In genomic region chr20:33299111-33299603, GRCh38 we compare ENCODE assay signal across 8 cellular contexts. TPM values are rescaled to one million over a fixed set of nuclear protein-coding genes. Genes with fewer than 3 reads are reported as not detected.
A peak's percentile ranks its signal among the peaks of the same experiment; 100 is the strongest.
DNase-seq lines count a peak whose midpoint lies in the region; ATAC-seq and TF ChIP-seq lines count a peak whose summit lies in the region.

No MANE protein-coding gene starts in this region.

- no peaks in the 10 kb centered on the region for H3K79me2 ChIP-seq in Loucy (ENCODE audit: insufficient read depth, low read length)

- no peaks in the 10 kb centered on the region for H4K20me1 ChIP-seq in Loucy (ENCODE audit: insufficient read depth, low read length, poor library complexity, severe bottlenecking)

- H3K4me3 Mint-ChIP-seq in activated naive CD8-positive, alpha-beta T cell treated with anti-CD3 and anti-CD28 coated beads, Interleukin-2, amount 10 ng/mL, durations not matched to agents 7 days and 5 days: no peak overlapping the region

- no peak overlapping the region for H2AFZ ChIP-seq in Loucy (ENCODE audit: low read length)

- no peaks in the 10 kb centered on the region for H3K9me3 ChIP-seq in Loucy (ENCODE audit: insufficient read depth, low read depth, low read length)

- no peaks in the 10 kb centered on the region for H3K9me3 Mint-ChIP-seq in activated naive CD8-positive, alpha-beta T cell treated with anti-CD3 and anti-CD28 coated beads, Interleukin-2, amount 10 ng/mL, durations not matched to agents 7 days and 5 days

- H3K36me3 ChIP-seq in Loucy (ENCODE audit: insufficient read depth, low read length): no peaks in the 10 kb centered on the region

- no peak overlapping the region for H3K9ac ChIP-seq in Loucy (ENCODE audit: low read depth, low read length, poor library complexity, severe bottlenecking)

- no peak for TF ChIP-seq POLR2A in GM18505 (IDR thresholded peaks at IDR 0.05; ENCODE audit: borderline replicate concordance, extremely low read depth, insufficient read depth, insufficient read length)

- H3K4me1 ChIP-seq in Loucy (ENCODE audit: insufficient read depth, low read length, poor library complexity, severe bottlenecking): peaks cover 6% of the 10 kb centered on the region

- no peak overlapping the region for H3K4me3 ChIP-seq in Loucy (ENCODE audit: low read length, poor library complexity, severe bottlenecking)

- no peaks in the 10 kb centered on the region for H3K9me2 ChIP-seq in Loucy (replicated peaks; ENCODE audit: low read depth, low read length)

- POLR2A ChIA-PET in activated naive CD8-positive, alpha-beta T cell treated with anti-CD3 and anti-CD28 coated beads, Interleukin-2, amount 10 ng/mL, durations not matched to agents 7 days and 5 days (lab: Charles Lee): no interaction called here

- TF ChIP-seq CTCF in Loucy (conservative IDR thresholded peaks at IDR 0.05; ENCODE audit: low read length): peak; percentile 95

- ATAC-seq in activated naive CD8-positive, alpha-beta T cell treated with anti-CD3 and anti-CD28 coated beads, Interleukin-2, amount 10 ng/mL, durations not matched to agents 7 days and 5 days (ENCODE audit: low read depth): peak; percentile 88
- ATAC-seq in left ventricle myocardium superior: peak; percentile 75
- ATAC-seq in sciatic nerve: peak; percentile 80
- no peak for ATAC-seq in GM18505 (IDR thresholded peaks at IDR 0.05; ENCODE audit: unreplicated experiment)
- ATAC-seq in GM19452 (IDR thresholded peaks at IDR 0.05; ENCODE audit: unreplicated experiment): no peak

- H3K4me1 Mint-ChIP-seq in activated naive CD8-positive, alpha-beta T cell treated with anti-CD3 and anti-CD28 coated beads, Interleukin-2, amount 10 ng/mL, durations not matched to agents 7 days and 5 days: peaks cover 3% of the 10 kb centered on the region

- H3K4me2 ChIP-seq in Loucy (ENCODE audit: low read depth, low read length, poor library complexity, severe bottlenecking): no peak overlapping the region

- H3K27ac Mint-ChIP-seq in activated naive CD8-positive, alpha-beta T cell treated with anti-CD3 and anti-CD28 coated beads, Interleukin-2, amount 10 ng/mL, durations not matched to agents 7 days and 5 days: no peak overlapping the region

- DNase-seq in EL (peak; percentile 54), SW480 (ENCODE audit: low spot score) (peak; percentile 70), left ventricle myocardium superior (peak; percentile 75), sciatic nerve (ENCODE audit: low spot score) (peak; percentile 78)
- peak; percentile 86 for DNase-seq in activated naive CD8-positive, alpha-beta T cell treated with anti-CD3 and anti-CD28 coated beads, Interleukin-2, amount 10 ng/mL, durations not matched to agents 7 days and 5 days

- intact Hi-C loops in left ventricle myocardium superior (cut with micrococcal nuclease) (loop anchor here (10.0 kb wide), 1 partner anchor 394 kb away; no protein-coding TSS in a partner anchor), sciatic nerve (cut with DNase I) (loop anchor here (5.0 kb wide), 1 partner anchor 202 kb away; no protein-coding TSS in a partner anchor)

- H3K27me3 Mint-ChIP-seq in activated naive CD8-positive, alpha-beta T cell treated with anti-CD3 and anti-CD28 coated beads, Interleukin-2, amount 10 ng/mL, durations not matched to agents 7 days and 5 days: peaks cover 20% of the 10 kb centered on the region

- no peaks in the 10 kb centered on the region for H3K27me3 ChIP-seq in Loucy (ENCODE audit: insufficient read depth, low read length, poor library complexity, severe bottlenecking)

- no peaks in the 10 kb centered on the region for H3K36me3 Mint-ChIP-seq in activated naive CD8-positive, alpha-beta T cell treated with anti-CD3 and anti-CD28 coated beads, Interleukin-2, amount 10 ng/mL, durations not matched to agents 7 days and 5 days

- no peaks in the 10 kb centered on the region for H3F3A ChIP-seq in Loucy (ENCODE audit: low read depth)

RNA-seq across cellular contexts. Expression of gene BPIFB1, which starts 16.1 kb away (rescaled TPM):
- not detected for total RNA-seq in activated naive CD8-positive, alpha-beta T cell treated with anti-CD3 and anti-CD28 coated beads, Interleukin-2, amount 10 ng/mL, durations not matched to agents 7 days and 5 days
- total RNA-seq in left ventricle myocardium superior (not detected), sciatic nerve (2.1 TPM)

Comparison
In these comparisons a context has a peak if more than half of its experiments do, and no peak if none do; other contexts are left out.
1. ATAC-seq: peak in activated naive CD8-positive, alpha-beta T cell treated with anti-CD3 and anti-CD28 coated beads, Interleukin-2, amount 10 ng/mL, durations not matched to agents 7 days and 5 days (single experiment), left ventricle myocardium superior (single experiment) and sciatic nerve (single experiment); none in GM18505 (single experiment) and GM19452 (single experiment).
2. Peak in every context shown above with its lines, with median percentiles within 50 percentile points of each other: DNase-seq.